In the genomic region with DNA sequence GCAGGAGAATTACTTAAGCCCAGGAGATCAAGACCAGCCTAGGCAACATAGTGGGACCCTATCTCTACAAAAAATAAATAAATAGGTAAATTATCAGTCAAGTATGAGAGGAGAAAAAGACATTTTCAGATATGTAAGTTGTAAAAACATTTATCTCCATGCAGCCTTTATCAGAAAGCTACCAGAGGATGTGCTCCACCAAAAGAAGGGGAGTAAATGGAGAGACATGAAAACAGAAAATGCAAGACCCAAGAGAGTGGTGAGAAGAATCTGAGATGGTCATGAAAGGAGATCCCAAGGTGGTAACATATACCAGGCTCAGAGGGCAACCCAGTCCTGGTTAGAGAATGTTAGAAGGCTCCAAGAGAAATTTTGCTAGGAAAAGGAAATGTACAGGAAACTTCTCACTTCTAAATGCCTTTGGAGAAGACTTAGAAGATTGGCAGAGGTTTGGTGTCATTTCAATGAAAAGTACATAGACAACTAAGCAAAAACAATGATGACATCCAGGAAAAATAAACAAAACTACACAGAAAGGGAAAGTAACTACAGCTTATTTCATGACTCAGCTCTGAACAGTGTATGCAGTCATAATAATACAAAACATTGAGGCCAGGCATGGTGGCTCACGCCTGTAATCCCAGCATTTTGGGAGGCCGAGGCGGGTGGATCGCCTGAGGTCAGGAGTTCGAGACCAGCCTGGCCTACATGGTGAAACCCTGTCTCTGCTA, we compare ENCODE assay signal across 1 cellular context.
TF ChIP-seq lines count a peak whose summit lies in the region.

No MANE protein-coding gene starts in this region.

TF ChIP-seq in HepG2, 621 proteins besides CTCF, POLR2A, EP300 and RAD21 (continued from another document):
- TF ChIP-seq, protein P1, sequence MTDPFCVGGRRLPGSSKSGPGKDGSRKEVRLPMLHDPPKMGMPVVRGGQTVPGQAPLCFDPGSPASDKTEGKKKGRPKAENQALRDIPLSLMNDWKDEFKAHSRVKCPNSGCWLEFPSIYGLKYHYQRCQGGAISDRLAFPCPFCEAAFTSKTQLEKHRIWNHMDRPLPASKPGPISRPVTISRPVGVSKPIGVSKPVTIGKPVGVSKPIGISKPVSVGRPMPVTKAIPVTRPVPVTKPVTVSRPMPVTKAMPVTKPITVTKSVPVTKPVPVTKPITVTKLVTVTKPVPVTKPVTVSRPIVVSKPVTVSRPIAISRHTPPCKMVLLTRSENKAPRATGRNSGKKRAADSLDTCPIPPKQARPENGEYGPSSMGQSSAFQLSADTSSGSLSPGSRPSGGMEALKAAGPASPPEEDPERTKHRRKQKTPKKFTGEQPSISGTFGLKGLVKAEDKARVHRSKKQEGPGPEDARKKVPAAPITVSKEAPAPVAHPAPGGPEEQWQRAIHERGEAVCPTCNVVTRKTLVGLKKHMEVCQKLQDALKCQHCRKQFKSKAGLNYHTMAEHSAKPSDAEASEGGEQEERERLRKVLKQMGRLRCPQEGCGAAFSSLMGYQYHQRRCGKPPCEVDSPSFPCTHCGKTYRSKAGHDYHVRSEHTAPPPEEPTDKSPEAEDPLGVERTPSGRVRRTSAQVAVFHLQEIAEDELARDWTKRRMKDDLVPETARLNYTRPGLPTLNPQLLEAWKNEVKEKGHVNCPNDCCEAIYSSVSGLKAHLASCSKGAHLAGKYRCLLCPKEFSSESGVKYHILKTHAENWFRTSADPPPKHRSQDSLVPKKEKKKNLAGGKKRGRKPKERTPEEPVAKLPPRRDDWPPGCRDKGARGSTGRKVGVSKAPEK (CRISPR knock-in tag; IDR thresholded peaks at IDR 0.05; ENCODE audit: borderline replicate concordance): no peak
- TF ChIP-seq ZBTB3 (CRISPR knock-in tag; IDR thresholded peaks at IDR 0.05; ENCODE audit: borderline replicate concordance, low read depth) (no peak), MAFF (IDR thresholded peaks at IDR 0.05; ENCODE audit: low read depth, low read length) (peak; percentile 67), ELF3 (CRISPR knock-in tag; IDR thresholded peaks at IDR 0.05) (0 out of 2 replicates have a peak, but pooled peaks have one; percentile 19), NAIF1 (CRISPR knock-in tag; IDR thresholded peaks at IDR 0.05; ENCODE audit: borderline replicate concordance) (no peak), RXRB (CRISPR knock-in tag; IDR thresholded peaks at IDR 0.05; ENCODE audit: borderline replicate concordance) (peak; percentile 31; the same call in 1 of the 2 replicates), ZSCAN12 (CRISPR knock-in tag; IDR thresholded peaks at IDR 0.05) (no peak), RARA (CRISPR knock-in tag; IDR thresholded peaks at IDR 0.05) (peak; percentile 63), MAFK (conservative IDR thresholded peaks at IDR 0.05 in 1 of 2, IDR thresholded peaks at IDR 0.05 in 1 of 2; ENCODE audit: low read length in 2 of 2) (peak; percentile 46 to 67; a peak in 3 of 4 replicates), SMAD3 (CRISPR knock-in tag; IDR thresholded peaks at IDR 0.05) (no peak), TCF7 (IDR thresholded peaks at IDR 0.05; ENCODE audit: low read depth) (no peak), FOXA3 (CRISPR knock-in tag; IDR thresholded peaks at IDR 0.05) (peak; percentile 48; the same call in 1 of the 2 replicates), HNF1B (CRISPR knock-in tag; IDR thresholded peaks at IDR 0.05) (no peak)
- TF ChIP-seq, protein P2, sequence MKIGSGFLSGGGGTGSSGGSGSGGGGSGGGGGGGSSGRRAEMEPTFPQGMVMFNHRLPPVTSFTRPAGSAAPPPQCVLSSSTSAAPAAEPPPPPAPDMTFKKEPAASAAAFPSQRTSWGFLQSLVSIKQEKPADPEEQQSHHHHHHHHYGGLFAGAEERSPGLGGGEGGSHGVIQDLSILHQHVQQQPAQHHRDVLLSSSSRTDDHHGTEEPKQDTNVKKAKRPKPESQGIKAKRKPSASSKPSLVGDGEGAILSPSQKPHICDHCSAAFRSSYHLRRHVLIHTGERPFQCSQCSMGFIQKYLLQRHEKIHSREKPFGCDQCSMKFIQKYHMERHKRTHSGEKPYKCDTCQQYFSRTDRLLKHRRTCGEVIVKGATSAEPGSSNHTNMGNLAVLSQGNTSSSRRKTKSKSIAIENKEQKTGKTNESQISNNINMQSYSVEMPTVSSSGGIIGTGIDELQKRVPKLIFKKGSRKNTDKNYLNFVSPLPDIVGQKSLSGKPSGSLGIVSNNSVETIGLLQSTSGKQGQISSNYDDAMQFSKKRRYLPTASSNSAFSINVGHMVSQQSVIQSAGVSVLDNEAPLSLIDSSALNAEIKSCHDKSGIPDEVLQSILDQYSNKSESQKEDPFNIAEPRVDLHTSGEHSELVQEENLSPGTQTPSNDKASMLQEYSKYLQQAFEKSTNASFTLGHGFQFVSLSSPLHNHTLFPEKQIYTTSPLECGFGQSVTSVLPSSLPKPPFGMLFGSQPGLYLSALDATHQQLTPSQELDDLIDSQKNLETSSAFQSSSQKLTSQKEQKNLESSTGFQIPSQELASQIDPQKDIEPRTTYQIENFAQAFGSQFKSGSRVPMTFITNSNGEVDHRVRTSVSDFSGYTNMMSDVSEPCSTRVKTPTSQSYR (CRISPR knock-in tag; IDR thresholded peaks at IDR 0.05; ENCODE audit: borderline replicate concordance): no peak
- TF ChIP-seq, protein P3, sequence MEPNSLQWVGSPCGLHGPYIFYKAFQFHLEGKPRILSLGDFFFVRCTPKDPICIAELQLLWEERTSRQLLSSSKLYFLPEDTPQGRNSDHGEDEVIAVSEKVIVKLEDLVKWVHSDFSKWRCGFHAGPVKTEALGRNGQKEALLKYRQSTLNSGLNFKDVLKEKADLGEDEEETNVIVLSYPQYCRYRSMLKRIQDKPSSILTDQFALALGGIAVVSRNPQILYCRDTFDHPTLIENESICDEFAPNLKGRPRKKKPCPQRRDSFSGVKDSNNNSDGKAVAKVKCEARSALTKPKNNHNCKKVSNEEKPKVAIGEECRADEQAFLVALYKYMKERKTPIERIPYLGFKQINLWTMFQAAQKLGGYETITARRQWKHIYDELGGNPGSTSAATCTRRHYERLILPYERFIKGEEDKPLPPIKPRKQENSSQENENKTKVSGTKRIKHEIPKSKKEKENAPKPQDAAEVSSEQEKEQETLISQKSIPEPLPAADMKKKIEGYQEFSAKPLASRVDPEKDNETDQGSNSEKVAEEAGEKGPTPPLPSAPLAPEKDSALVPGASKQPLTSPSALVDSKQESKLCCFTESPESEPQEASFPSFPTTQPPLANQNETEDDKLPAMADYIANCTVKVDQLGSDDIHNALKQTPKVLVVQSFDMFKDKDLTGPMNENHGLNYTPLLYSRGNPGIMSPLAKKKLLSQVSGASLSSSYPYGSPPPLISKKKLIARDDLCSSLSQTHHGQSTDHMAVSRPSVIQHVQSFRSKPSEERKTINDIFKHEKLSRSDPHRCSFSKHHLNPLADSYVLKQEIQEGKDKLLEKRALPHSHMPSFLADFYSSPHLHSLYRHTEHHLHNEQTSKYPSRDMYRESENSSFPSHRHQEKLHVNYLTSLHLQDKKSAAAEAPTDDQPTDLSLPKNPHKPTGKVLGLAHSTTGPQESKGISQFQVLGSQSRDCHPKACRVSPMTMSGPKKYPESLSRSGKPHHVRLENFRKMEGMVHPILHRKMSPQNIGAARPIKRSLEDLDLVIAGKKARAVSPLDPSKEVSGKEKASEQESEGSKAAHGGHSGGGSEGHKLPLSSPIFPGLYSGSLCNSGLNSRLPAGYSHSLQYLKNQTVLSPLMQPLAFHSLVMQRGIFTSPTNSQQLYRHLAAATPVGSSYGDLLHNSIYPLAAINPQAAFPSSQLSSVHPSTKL (CRISPR knock-in tag; IDR thresholded peaks at IDR 0.05): peak; percentile 45
- TF ChIP-seq, protein P4, sequence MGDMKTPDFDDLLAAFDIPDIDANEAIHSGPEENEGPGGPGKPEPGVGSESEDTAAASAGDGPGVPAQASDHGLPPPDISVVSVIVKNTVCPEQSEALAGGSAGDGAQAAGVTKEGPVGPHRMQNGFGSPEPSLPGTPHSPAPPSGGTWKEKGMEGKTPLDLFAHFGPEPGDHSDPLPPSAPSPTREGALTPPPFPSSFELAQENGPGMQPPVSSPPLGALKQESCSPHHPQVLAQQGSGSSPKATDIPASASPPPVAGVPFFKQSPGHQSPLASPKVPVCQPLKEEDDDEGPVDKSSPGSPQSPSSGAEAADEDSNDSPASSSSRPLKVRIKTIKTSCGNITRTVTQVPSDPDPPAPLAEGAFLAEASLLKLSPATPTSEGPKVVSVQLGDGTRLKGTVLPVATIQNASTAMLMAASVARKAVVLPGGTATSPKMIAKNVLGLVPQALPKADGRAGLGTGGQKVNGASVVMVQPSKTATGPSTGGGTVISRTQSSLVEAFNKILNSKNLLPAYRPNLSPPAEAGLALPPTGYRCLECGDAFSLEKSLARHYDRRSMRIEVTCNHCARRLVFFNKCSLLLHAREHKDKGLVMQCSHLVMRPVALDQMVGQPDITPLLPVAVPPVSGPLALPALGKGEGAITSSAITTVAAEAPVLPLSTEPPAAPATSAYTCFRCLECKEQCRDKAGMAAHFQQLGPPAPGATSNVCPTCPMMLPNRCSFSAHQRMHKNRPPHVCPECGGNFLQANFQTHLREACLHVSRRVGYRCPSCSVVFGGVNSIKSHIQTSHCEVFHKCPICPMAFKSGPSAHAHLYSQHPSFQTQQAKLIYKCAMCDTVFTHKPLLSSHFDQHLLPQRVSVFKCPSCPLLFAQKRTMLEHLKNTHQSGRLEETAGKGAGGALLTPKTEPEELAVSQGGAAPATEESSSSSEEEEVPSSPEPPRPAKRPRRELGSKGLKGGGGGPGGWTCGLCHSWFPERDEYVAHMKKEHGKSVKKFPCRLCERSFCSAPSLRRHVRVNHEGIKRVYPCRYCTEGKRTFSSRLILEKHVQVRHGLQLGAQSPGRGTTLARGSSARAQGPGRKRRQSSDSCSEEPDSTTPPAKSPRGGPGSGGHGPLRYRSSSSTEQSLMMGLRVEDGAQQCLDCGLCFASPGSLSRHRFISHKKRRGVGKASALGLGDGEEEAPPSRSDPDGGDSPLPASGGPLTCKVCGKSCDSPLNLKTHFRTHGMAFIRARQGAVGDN (CRISPR knock-in tag; IDR thresholded peaks at IDR 0.05): no peak
